15 cellular contexts compared by ENCODE assay signal in genomic region chr17:2146132-2146871, GRCh38.
"Had no signal": no experiment of that assay in that cellular context is flagged by ENCODE, and none has a peak within 500 bp of the region (broad histone marks: within the 10 kb centered on the region; RNA-seq: fewer than 3 reads in every experiment).

No MANE protein-coding gene starts in this region.

- H3K27ac Mint-ChIP-seq: activated CD8-positive, alpha-beta T cell treated with anti-CD3 and anti-CD28 coated beads for 36 hours; activated naive CD4-positive, alpha-beta T cell treated with anti-CD3 and anti-CD28 coated beads for 36 hours; natural killer cell treated with Interleukin-12 subunit alpha and Interleukin-12 subunit beta and Interleukin-15 and Interleukin-18, amount 100 ng/mL, for 72 hours; type B pancreatic cell had no signal

- FAIRE-seq: small intestine had no signal

- H3K36me3 Mint-ChIP-seq: natural killer cell treated with Interleukin-12 subunit alpha and Interleukin-12 subunit beta and Interleukin-15 and Interleukin-18, amount 100 ng/mL, for 72 hours had no signal

- H3K9me3 Mint-ChIP-seq: activated CD8-positive, alpha-beta T cell treated with anti-CD3 and anti-CD28 coated beads for 36 hours; activated naive CD4-positive, alpha-beta T cell treated with anti-CD3 and anti-CD28 coated beads for 36 hours; activated T-helper 1 cell treated with anti-CD3 and anti-CD28 coated beads, Interleukin-12 subunit alpha, Interleukin-12 subunit beta, Interleukin-2, Interleukin-4 antibody, amounts not matched to agents 30 ng/mL and 10 ng/mL and 1 ng/mL, durations not matched to agents 14 hours and 24 hours and 36 hours; natural killer cell treated with Interleukin-12 subunit alpha and Interleukin-12 subunit beta and Interleukin-15 and Interleukin-18, amount 100 ng/mL, for 72 hours; type B pancreatic cell had no signal

- H3K27me3 Mint-ChIP-seq: activated CD8-positive, alpha-beta T cell treated with anti-CD3 and anti-CD28 coated beads for 36 hours; natural killer cell treated with Interleukin-12 subunit alpha and Interleukin-12 subunit beta and Interleukin-15 and Interleukin-18, amount 100 ng/mL, for 72 hours; type B pancreatic cell had no signal

- ATAC-seq: activated CD8-positive, alpha-beta T cell treated with anti-CD3 and anti-CD28 coated beads for 36 hours; esophagus mucosa; left cardiac atrium; natural killer cell treated with Interleukin-12 subunit alpha and Interleukin-12 subunit beta and Interleukin-15 and Interleukin-18, amount 100 ng/mL, for 72 hours; stimulated activated naive CD8-positive, alpha-beta T cell treated with anti-CD3 and anti-CD28 coated beads, Interleukin-15, Interleukin-2, amounts not matched to agents 100 U/mL and 50 U/mL, for 24 hours had no signal

- H3K4me3 Mint-ChIP-seq: activated CD8-positive, alpha-beta T cell treated with anti-CD3 and anti-CD28 coated beads for 36 hours; activated naive CD4-positive, alpha-beta T cell treated with anti-CD3 and anti-CD28 coated beads for 36 hours; activated T-helper 1 cell treated with anti-CD3 and anti-CD28 coated beads, Interleukin-12 subunit alpha, Interleukin-12 subunit beta, Interleukin-2, Interleukin-4 antibody, amounts not matched to agents 30 ng/mL and 10 ng/mL and 1 ng/mL, durations not matched to agents 14 hours and 24 hours and 36 hours; natural killer cell treated with Interleukin-12 subunit alpha and Interleukin-12 subunit beta and Interleukin-15 and Interleukin-18, amount 100 ng/mL, for 72 hours; type B pancreatic cell had no signal

- DNase-seq: activated CD4-positive, alpha-beta T cell treated with anti-CD3 and anti-CD28 coated beads for 4 hours; activated CD8-positive, alpha-beta memory T cell treated with anti-CD3 and anti-CD28 coated beads, Interleukin-2, amount 50 U/mL, for 48 hours; activated CD8-positive, alpha-beta T cell treated with anti-CD3 and anti-CD28 coated beads for 36 hours; activated naive CD4-positive, alpha-beta T cell treated with anti-CD3 and anti-CD28 coated beads for 36 hours; left cardiac atrium; mesenchymal stem cell; posterior cingulate gyrus; small intestine; stimulated activated CD4-positive, alpha-beta T cell treated with anti-CD3 and anti-CD28 coated beads, Interleukin-4, amount 100 ng/mL, for 4 hours; stimulated activated CD8-positive, alpha-beta memory T cell treated with anti-CD3 and anti-CD28 coated beads, Interleukin-4, amount 100 ng/mL, for 48 hours; stimulated activated naive CD8-positive, alpha-beta T cell treated with anti-CD3 and anti-CD28 coated beads, Interleukin-15, Interleukin-2, amounts not matched to agents 100 U/mL and 50 U/mL, for 24 hours had no signal
